Comparison of ENCODE assay signal across 15 cellular contexts in genomic region chr7:31052841-31053601, GRCh38. TPM values are rescaled to one million over a fixed set of nuclear protein-coding genes. Genes with fewer than 3 reads are reported as not detected.
A peak's percentile ranks its signal among the peaks of the same experiment; 100 is the strongest.
DNase-seq lines count a peak whose midpoint lies in the region; ATAC-seq and TF ChIP-seq lines count a peak whose summit lies in the region.
"Had no signal": no experiment of that assay in that cellular context is flagged by ENCODE, and none has a peak within 500 bp of the region (broad histone marks: within the 10 kb centered on the region; RNA-seq: fewer than 3 reads in every experiment).

No MANE protein-coding gene starts in this region.

- H3K27me3 ChIP-seq in cardiac muscle cell, result peaks cover 21% of the 10 kb centered on the region
- peaks cover 0 to 96% (median 15%) of the 10 kb centered on the region in 4 donors for H3K27me3 ChIP-seq in esophagus squamous epithelium
- H3K27me3 ChIP-seq in CD8-positive, alpha-beta T cell (ENCODE audit: insufficient read depth, low read length), result no peaks in the 10 kb centered on the region

- POLR2A ChIA-PET in CD8-positive, alpha-beta T cell (lab: Charles Lee), result no interaction called here

- DNase-seq in cardiac muscle cell (ENCODE audit: low read depth in 1 of 2, low spot score in 1 of 2) (no peak), left ventricle myocardium superior (no peak), esophagus squamous epithelium (lab: John Stamatoyannopoulos, UW) (no peak), neural crest cell (ENCODE audit: low read depth, low spot score) (no peak)
- no peak for DNase-seq in CD8-positive, alpha-beta T cell
- DNase-seq: activated CD4-positive, alpha-beta memory T cell treated with anti-CD3 and anti-CD28 coated beads for 36 hours; DMS153; HFFc6; mammary epithelial cell; NCI-H2081 treated with DMSO at 0.1 percent for 48 hours had no signal

- peaks cover 56% of the 10 kb centered on the region for H3K27me3 Mint-ChIP-seq in neural crest cell (ENCODE audit: low read depth)
- peaks cover 31% of the 10 kb centered on the region for H3K27me3 Mint-ChIP-seq in CD8-positive, alpha-beta T cell (ENCODE audit: low read depth)

- H3K27ac ChIP-seq in cardiac muscle cell (no peak overlapping the region), esophagus squamous epithelium (peak overlapping the region in 1 of 4 donors; percentile 52), urinary bladder (ENCODE audit: low read depth) (no peak overlapping the region)
- no peak overlapping the region for H3K27ac ChIP-seq in CD8-positive, alpha-beta T cell (ENCODE audit: low read depth, low read length)

- CTCF ChIA-PET in CD8-positive, alpha-beta T cell (lab: Charles Lee), result no interaction called here

- WGBS in esophagus squamous epithelium, 2 donors, result 13 to 18% methylated on average over 3 to 14 of the region's 50 CpGs
- 5% methylated on average over 50 of the region's 50 CpGs for WGBS in urinary bladder

- H3K4me3 Mint-ChIP-seq in neural crest cell, result peak overlapping the region; percentile 69
- no peak overlapping the region for H3K4me3 Mint-ChIP-seq in CD8-positive, alpha-beta T cell
- H3K4me3 Mint-ChIP-seq: activated CD4-positive, alpha-beta memory T cell treated with anti-CD3 and anti-CD28 coated beads for 36 hours; HFFc6 had no signal

- TF ChIP-seq CTCF in cardiac muscle cell (IDR thresholded peaks at IDR 0.05; ENCODE audit: low read depth, low read length) (no peak), esophagus squamous epithelium (IDR thresholded peaks at IDR 0.05) (no peak), neural crest cell (conservative IDR thresholded peaks at IDR 0.05) (no peak)
- TF ChIP-seq CTCF in CD8-positive, alpha-beta T cell (IDR thresholded peaks at IDR 0.05), result no peak

- H3K4me3 ChIP-seq in cardiac muscle cell (peak overlapping the region; percentile 43), esophagus squamous epithelium (peak overlapping the region in 3 of 4 donors; percentile 34 to 61 (median 47)), urinary bladder (ENCODE audit: low read depth, low read length) (peak overlapping the region; percentile 34)
- H3K4me3 ChIP-seq in CD8-positive, alpha-beta T cell (ENCODE audit: low read depth, low read length), result no peak overlapping the region

- H3K9me3 ChIP-seq in cardiac muscle cell (ENCODE audit: low read depth) (no peaks in the 10 kb centered on the region), esophagus squamous epithelium (no peaks in the 10 kb centered on the region)
- no peaks in the 10 kb centered on the region for H3K9me3 ChIP-seq in CD8-positive, alpha-beta T cell (ENCODE audit: low read length)

- no peaks in the 10 kb centered on the region for H3K9me3 Mint-ChIP-seq in neural crest cell
- H3K9me3 Mint-ChIP-seq in CD8-positive, alpha-beta T cell, result no peaks in the 10 kb centered on the region
- H3K9me3 Mint-ChIP-seq: activated CD4-positive, alpha-beta memory T cell treated with anti-CD3 and anti-CD28 coated beads for 36 hours; HFFc6 had no signal

- H3K36me3 ChIP-seq in cardiac muscle cell, result no peaks in the 10 kb centered on the region
- H3K36me3 ChIP-seq in esophagus squamous epithelium, result no peaks in the 10 kb centered on the region
- no peaks in the 10 kb centered on the region for H3K36me3 ChIP-seq in urinary bladder (ENCODE audit: insufficient read depth)
- no peaks in the 10 kb centered on the region for H3K36me3 ChIP-seq in CD8-positive, alpha-beta T cell (ENCODE audit: insufficient read depth, low read length)

- intact Hi-C loops in left ventricle myocardium superior (cut with micrococcal nuclease), result no loop called here
- intact Hi-C loops in esophagus squamous epithelium (cut with DNase I), result no loop called here
- intact Hi-C loops in CD8-positive, alpha-beta T cell (cut with DNase I, micrococcal nuclease), result no loop called here

- peaks cover 15% of the 10 kb centered on the region for H3K4me1 Mint-ChIP-seq in neural crest cell
- peaks cover 3% of the 10 kb centered on the region for H3K4me1 Mint-ChIP-seq in CD8-positive, alpha-beta T cell (ENCODE audit: low read depth)

- H3K27ac Mint-ChIP-seq in neural crest cell (ENCODE audit: unreplicated experiment), result no peak overlapping the region
- no peak overlapping the region for H3K27ac Mint-ChIP-seq in CD8-positive, alpha-beta T cell
- H3K27ac Mint-ChIP-seq: activated CD4-positive, alpha-beta memory T cell treated with anti-CD3 and anti-CD28 coated beads for 36 hours; HFFc6 had no signal

- H3K36me3 Mint-ChIP-seq in neural crest cell (ENCODE audit: low read depth), result no peaks in the 10 kb centered on the region
- no peaks in the 10 kb centered on the region for H3K36me3 Mint-ChIP-seq in CD8-positive, alpha-beta T cell
- H3K36me3 Mint-ChIP-seq: activated CD4-positive, alpha-beta memory T cell treated with anti-CD3 and anti-CD28 coated beads for 36 hours had no signal

- H3K4me1 ChIP-seq in cardiac muscle cell (ENCODE audit: low read depth), result no peaks in the 10 kb centered on the region
- H3K4me1 ChIP-seq in esophagus squamous epithelium, result peaks cover 5 to 17% (median 9%) of the 10 kb centered on the region in 3 donors
- peaks cover 4% of the 10 kb centered on the region for H3K4me1 ChIP-seq in urinary bladder (ENCODE audit: insufficient read depth)
- no peaks in the 10 kb centered on the region for H3K4me1 ChIP-seq in CD8-positive, alpha-beta T cell (ENCODE audit: insufficient read depth, low read length)

- no peak for TF ChIP-seq POLR2A in esophagus squamous epithelium (IDR thresholded peaks at IDR 0.05)

- ATAC-seq in left ventricle myocardium superior (no peak), GM21360 (IDR thresholded peaks at IDR 0.05; ENCODE audit: unreplicated experiment) (no peak), GM21619 (IDR thresholded peaks at IDR 0.05; ENCODE audit: unreplicated experiment) (no peak)
- no peak for ATAC-seq in CD8-positive, alpha-beta T cell

RNA-seq across cellular contexts. Expression of gene ADCYAP1R1, which starts 0.9 kb away (rescaled TPM):
- 0.56 and 4.5 TPM in 2 replicates for total RNA-seq in cardiac muscle cell
- 0.49 and 0.52 TPM in 2 replicates for polyA plus RNA-seq in cardiac muscle cell
- 6.0 TPM for total RNA-seq in left ventricle myocardium superior
- total RNA-seq in esophagus squamous epithelium, result 10 to 100 TPM in 1 of 4 donors, under 1 TPM in 3; 0.15 to 10.5 (median 0.20) TPM
- total RNA-seq in neural crest cell, result 8.8 and 9.0 TPM in 2 replicates
- 4.5 TPM for total RNA-seq in urinary bladder
- polyA plus RNA-seq in urinary bladder, result 4.9 TPM
- total RNA-seq in CD8-positive, alpha-beta T cell, result not detected
- total RNA-seq: activated CD4-positive, alpha-beta memory T cell treated with anti-CD3 and anti-CD28 coated beads for 36 hours; mammary epithelial cell; renal cortical epithelial cell; T-helper 2 cell treated with Interferon-gamma antibody and Interleukin-4, amounts not matched to agents 100 ng/mL and 5 ng/mL, for 36 hours had no signal
- polyA plus RNA-seq: mammary epithelial cell had no signal
